Comparison of ENCODE assay signal across 27 cellular contexts in the genomic region with DNA sequence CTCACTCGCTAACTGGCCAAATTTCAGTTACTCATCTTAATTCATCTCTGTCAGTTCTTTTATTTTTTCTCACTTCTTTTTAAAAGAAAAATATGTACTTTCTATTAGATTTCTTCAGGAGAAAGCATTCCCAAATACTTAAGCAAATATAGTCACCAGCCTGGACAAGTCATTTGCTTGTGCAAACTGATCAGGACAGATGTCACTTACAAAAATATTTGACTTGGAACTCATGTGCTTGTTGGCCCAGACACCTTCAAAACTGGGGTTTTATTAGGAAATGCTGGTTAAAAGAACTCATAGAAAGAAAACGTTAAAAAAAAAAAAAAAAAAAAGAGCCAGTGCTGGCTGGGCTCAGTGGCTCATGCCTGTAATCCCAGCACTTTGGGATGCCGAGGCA.
"Had no signal": no experiment of that assay in that cellular context is flagged by ENCODE, and none has a peak within 500 bp of the region (broad histone marks: within the 10 kb centered on the region; RNA-seq: fewer than 3 reads in every experiment).

No MANE protein-coding gene starts in this region.

- FAIRE-seq: colon, keratinocyte had no signal

- H3K27me3 Mint-ChIP-seq: naive B cell; natural killer cell treated with Interleukin-12 subunit alpha and Interleukin-12 subunit beta and Interleukin-15 and Interleukin-18, amount 100 ng/mL, for 72 hours; type B pancreatic cell had no signal

- H3K4me1 ChIP-seq: gastrocnemius medialis, psoas muscle, spleen, testis, tibial artery had no signal

- H3K9me3 ChIP-seq: gastrocnemius medialis, mucosa of descending colon, neutrophil, psoas muscle, testis, tibial artery had no signal

- H3K4me3 ChIP-seq: dorsolateral prefrontal cortex, gastrocnemius medialis, mucosa of descending colon, psoas muscle, skin epidermis, spleen, testis, tibial artery had no signal

- H3K27me3 ChIP-seq: dorsolateral prefrontal cortex, gastrocnemius medialis, neutrophil, spleen, testis, tibial artery had no signal

- H3K36me3 ChIP-seq: gastrocnemius medialis, neutrophil, spleen had no signal

- DNase-seq: dorsolateral prefrontal cortex; effector CD4-positive, alpha-beta T cell; foreskin fibroblast; gastrocnemius medialis; head of caudate nucleus; mesenchymal stem cell; mucosa of descending colon; naive B cell; psoas muscle; right cardiac atrium; spleen; stimulated activated CD4-positive, alpha-beta T cell treated with anti-CD3 and anti-CD28 coated beads, Interleukin-4, amount 100 ng/mL, for 4 hours; stimulated activated naive CD8-positive, alpha-beta T cell treated with anti-CD3 and anti-CD28 coated beads, Interleukin-15, Interleukin-2, amounts not matched to agents 100 U/mL and 50 U/mL, for 24 hours; substantia nigra; testis; tibial artery had no signal

- H3K4me1 Mint-ChIP-seq: neural crest cell had no signal

- H3K27ac ChIP-seq: epithelial cell of prostate, gastrocnemius medialis, neutrophil, psoas muscle, skin epidermis, spleen, testis, tibial artery had no signal

- H3K36me3 Mint-ChIP-seq: mesothelial cell of epicardium; naive B cell; natural killer cell treated with Interleukin-12 subunit alpha and Interleukin-12 subunit beta and Interleukin-15 and Interleukin-18, amount 100 ng/mL, for 72 hours; type B pancreatic cell had no signal

- H3K4me3 Mint-ChIP-seq: mesothelial cell of epicardium; naive B cell; natural killer cell treated with Interleukin-12 subunit alpha and Interleukin-12 subunit beta and Interleukin-15 and Interleukin-18, amount 100 ng/mL, for 72 hours; neural crest cell; stimulated activated memory B cell treated with anti-CD40 and anti-IgM and Interleukin-4, amounts not matched to agents 10 μg/mL and 1 μg/mL and 100 μg/mL, for 72 hours; type B pancreatic cell had no signal

- H3K9me3 Mint-ChIP-seq: natural killer cell treated with Interleukin-12 subunit alpha and Interleukin-12 subunit beta and Interleukin-15 and Interleukin-18, amount 100 ng/mL, for 72 hours; stimulated activated memory B cell treated with anti-CD40 and anti-IgM and Interleukin-4, amounts not matched to agents 10 μg/mL and 1 μg/mL and 100 μg/mL, for 72 hours; type B pancreatic cell had no signal

- ATAC-seq: esophagus mucosa; gastrocnemius medialis; mucosa of descending colon; natural killer cell treated with Interleukin-12 subunit alpha and Interleukin-12 subunit beta and Interleukin-15 and Interleukin-18, amount 100 ng/mL, for 72 hours; psoas muscle; right cardiac atrium; stimulated activated memory B cell treated with anti-CD40 and anti-IgM and Interleukin-4, amounts not matched to agents 10 μg/mL and 1 μg/mL and 100 μg/mL, for 72 hours; stimulated activated naive CD8-positive, alpha-beta T cell treated with anti-CD3 and anti-CD28 coated beads, Interleukin-15, Interleukin-2, amounts not matched to agents 100 U/mL and 50 U/mL, for 24 hours had no signal

- H3K27ac Mint-ChIP-seq: mesothelial cell of epicardium; natural killer cell treated with Interleukin-12 subunit alpha and Interleukin-12 subunit beta and Interleukin-15 and Interleukin-18, amount 100 ng/mL, for 72 hours; stimulated activated memory B cell treated with anti-CD40 and anti-IgM and Interleukin-4, amounts not matched to agents 10 μg/mL and 1 μg/mL and 100 μg/mL, for 72 hours; type B pancreatic cell had no signal
